2 cellular contexts compared by ENCODE assay signal in genomic region chr1:231665046-231665445, GRCh38.
TF ChIP-seq lines count a peak whose summit lies in the region.

No MANE protein-coding gene starts in this region.

TF ChIP-seq in IMR-90, 13 proteins besides CTCF, POLR2A, EP300 and RAD21 (continued from another document):
- TF ChIP-seq MAFK (IDR thresholded peaks at IDR 0.05; ENCODE audit: low read depth, low read length) (no peak), BHLHE40 (IDR thresholded peaks at IDR 0.05; ENCODE audit: low read depth, low read length) (no peak), MAZ (IDR thresholded peaks at IDR 0.05; ENCODE audit: borderline replicate concordance, low read depth, low read length) (no peak), ELK1 (IDR thresholded peaks at IDR 0.05; ENCODE audit: borderline replicate concordance, low read depth, low read length) (no peak), FOS (IDR thresholded peaks at IDR 0.05; ENCODE audit: low read depth, low read length) (no peak)

TF ChIP-seq in SK-N-SH, 30 proteins besides CTCF, POLR2A, EP300 and RAD21 (continued from another document):
- TF ChIP-seq REST (IDR thresholded peaks at IDR 0.05; ENCODE audit: low read depth, low read length) (no peak), FOSL2 (IDR thresholded peaks at IDR 0.05; ENCODE audit: borderline replicate concordance, low read depth) (no peak), POLR2AphosphoS5 (IDR thresholded peaks at IDR 0.05; ENCODE audit: low read depth, low read length) (no peak), NFIC (IDR thresholded peaks at IDR 0.05; ENCODE audit: borderline replicate concordance) (no peak), EZH2phosphoT487 (IDR thresholded peaks at IDR 0.05; ENCODE audit: borderline replicate concordance, low read depth) (no peak), USF1 (IDR thresholded peaks at IDR 0.05; ENCODE audit: borderline replicate concordance, low read depth) (no peak)
